ENCODE assay signal across 8 cellular contexts in genomic region chr1:12276225-12276624, GRCh38. TPM values are rescaled to one million over a fixed set of nuclear protein-coding genes. Genes with fewer than 3 reads are reported as not detected.
DNase-seq lines count a peak whose midpoint lies in the region; ATAC-seq and TF ChIP-seq lines count a peak whose summit lies in the region.

No MANE protein-coding gene starts in this region.

- peak; percentile 22 for DNase-seq in A673 (ENCODE audit: low spot score)
- no peak for DNase-seq in HFF-Myc (ENCODE audit: extremely low read depth, low read depth)
- peak; percentile 34 for DNase-seq in brain microvascular endothelial cell
- DNase-seq in MV-4-11 (lab: John Stamatoyannopoulos, UW) = no peak
- DNase-seq in activated T-helper 1 cell treated with anti-CD3 and anti-CD28 coated beads, Interleukin-12 subunit alpha, Interleukin-12 subunit beta, Interleukin-2, Interleukin-4 antibody, amounts not matched to agents 30 ng/mL and 10 ng/mL and 1 ng/mL, durations not matched to agents 14 hours and 24 hours and 36 hours (ENCODE audit: low spot score) = no peak
- no peak for DNase-seq in NCI-H1105 treated with DMSO at 0.1 percent for 48 hours (lab: John Stamatoyannopoulos, UW)

- H3K9ac ChIP-seq in liver (ENCODE audit: low read depth in 1 of 2, low read length in 2 of 2) = no peak overlapping the region

- H3K36me3 ChIP-seq in A673 (ENCODE audit: insufficient read depth, low read length, poor library complexity, severe bottlenecking) (peaks cover 37% of the 10 kb centered on the region), brain microvascular endothelial cell (replicated peaks) (peaks cover 61% of the 10 kb centered on the region), liver (ENCODE audit: control insufficient read depth in 4 of 4, insufficient read depth in 3 of 4, low read depth in 1 of 4, low read length in 3 of 4) (peaks cover 10 to 62% (median 53%) of the 10 kb centered on the region in 4 donors)

- no peak overlapping the region for H3K4me3 Mint-ChIP-seq in activated T-helper 1 cell treated with anti-CD3 and anti-CD28 coated beads, Interleukin-12 subunit alpha, Interleukin-12 subunit beta, Interleukin-2, Interleukin-4 antibody, amounts not matched to agents 30 ng/mL and 10 ng/mL and 1 ng/mL, durations not matched to agents 14 hours and 24 hours and 36 hours

- peaks cover 56% of the 10 kb centered on the region for H3K36me3 Mint-ChIP-seq in activated T-helper 1 cell treated with anti-CD3 and anti-CD28 coated beads, Interleukin-12 subunit alpha, Interleukin-12 subunit beta, Interleukin-2, Interleukin-4 antibody, amounts not matched to agents 30 ng/mL and 10 ng/mL and 1 ng/mL, durations not matched to agents 14 hours and 24 hours and 36 hours (ENCODE audit: low read depth)

- H3K4me1 Mint-ChIP-seq in activated T-helper 1 cell treated with anti-CD3 and anti-CD28 coated beads, Interleukin-12 subunit alpha, Interleukin-12 subunit beta, Interleukin-2, Interleukin-4 antibody, amounts not matched to agents 30 ng/mL and 10 ng/mL and 1 ng/mL, durations not matched to agents 14 hours and 24 hours and 36 hours (ENCODE audit: low read depth) = no peaks in the 10 kb centered on the region

- H3K4me1 ChIP-seq in A673 (ENCODE audit: insufficient read depth, low read length, poor library complexity, severe bottlenecking) = no peaks in the 10 kb centered on the region
- H3K4me1 ChIP-seq in liver (ENCODE audit: control insufficient read depth in 4 of 4, insufficient read depth in 4 of 4, low read length in 3 of 4) = no peaks in the 10 kb centered on the region

- no peak for ATAC-seq in GM19397 (IDR thresholded peaks at IDR 0.05; ENCODE audit: unreplicated experiment)

- in situ Hi-C loops in brain microvascular endothelial cell (cut with HindIII; ENCODE audit: low pct_ligation_motif_present, low sequenced_read_pairs) = loop anchor here (25.0 kb wide), 1 partner anchor 361 kb away; the partner anchor contains the start of gene AADACL4

- H3K27ac ChIP-seq in A673 (ENCODE audit: low read depth, low read length, poor library complexity, severe bottlenecking) (no peak overlapping the region), brain microvascular endothelial cell (no peak overlapping the region), liver (ENCODE audit: low read depth in 1 of 2, low read length in 2 of 2) (no peak overlapping the region)

- POLR2A ChIA-PET in A673 (lab: Charles Lee; ENCODE audit: low non-redundant PET) = no interaction called here

- H3K27me3 ChIP-seq in A673 (replicated peaks; ENCODE audit: insufficient read depth, low read depth, low read length, poor library complexity) (no peaks in the 10 kb centered on the region), brain microvascular endothelial cell (replicated peaks) (no peaks in the 10 kb centered on the region), liver (ENCODE audit: control insufficient read depth in 4 of 4, insufficient read depth in 4 of 4, low read length in 3 of 4) (no peaks in the 10 kb centered on the region)

- no peaks in the 10 kb centered on the region for H3K9me3 Mint-ChIP-seq in activated T-helper 1 cell treated with anti-CD3 and anti-CD28 coated beads, Interleukin-12 subunit alpha, Interleukin-12 subunit beta, Interleukin-2, Interleukin-4 antibody, amounts not matched to agents 30 ng/mL and 10 ng/mL and 1 ng/mL, durations not matched to agents 14 hours and 24 hours and 36 hours

- H3K9me3 ChIP-seq in A673 (ENCODE audit: low read depth, low read length, poor library complexity, severe bottlenecking) = no peaks in the 10 kb centered on the region
- H3K9me3 ChIP-seq in liver (ENCODE audit: control insufficient read depth in 4 of 4, low read length in 3 of 4) = no peaks in the 10 kb centered on the region

- H3K27me3 Mint-ChIP-seq in activated T-helper 1 cell treated with anti-CD3 and anti-CD28 coated beads, Interleukin-12 subunit alpha, Interleukin-12 subunit beta, Interleukin-2, Interleukin-4 antibody, amounts not matched to agents 30 ng/mL and 10 ng/mL and 1 ng/mL, durations not matched to agents 14 hours and 24 hours and 36 hours (ENCODE audit: insufficient read depth) = no peaks in the 10 kb centered on the region

- no TSS peak for BruUV-seq in A673 (replicated peaks; lab: Mats Ljungman, UMichigan)

- intact Hi-C loops in A673 (cut with micrococcal nuclease; ENCODE audit: unreplicated experiment) = loop anchor here (10.0 kb wide), 1 partner anchor 339 kb away; the partner anchor contains the start of gene DHRS3
- intact Hi-C loops in activated T-helper 1 cell treated with anti-CD3 and anti-CD28 coated beads, Interleukin-12 subunit alpha, Interleukin-12 subunit beta, Interleukin-2, Interleukin-4 antibody, amounts not matched to agents 30 ng/mL and 10 ng/mL and 1 ng/mL, durations not matched to agents 14 hours and 24 hours and 36 hours (cut with micrococcal nuclease) = no loop called here

- WGBS in liver = 77% methylated on average over 7 of the region's 7 CpGs

- H3K4me3 ChIP-seq in A673 (ENCODE audit: low read depth, low read length, poor library complexity, severe bottlenecking) (no peak overlapping the region), HFF-Myc (replicated peaks; ENCODE audit: low read depth, low read length) (no peak overlapping the region), brain microvascular endothelial cell (ENCODE audit: low read depth, low read length) (no peak overlapping the region), liver (ENCODE audit: low read depth in 1 of 3, low read length in 3 of 3) (no peak overlapping the region)

- TF ChIP-seq RAD21 in liver (IDR thresholded peaks at IDR 0.05) = peak; percentile 51 to 70

- H3K27ac Mint-ChIP-seq in activated T-helper 1 cell treated with anti-CD3 and anti-CD28 coated beads, Interleukin-12 subunit alpha, Interleukin-12 subunit beta, Interleukin-2, Interleukin-4 antibody, amounts not matched to agents 30 ng/mL and 10 ng/mL and 1 ng/mL, durations not matched to agents 14 hours and 24 hours and 36 hours = no peak overlapping the region

- TF ChIP-seq CTCF in A673 (conservative IDR thresholded peaks at IDR 0.05; ENCODE audit: low read depth, low read length) (peak; percentile 31; the same call in 1 of the 2 replicates), HFF-Myc (IDR thresholded peaks at IDR 0.05; ENCODE audit: low read depth, low read length, missing control alignments) (peak; percentile 34), brain microvascular endothelial cell (IDR thresholded peaks at IDR 0.05; ENCODE audit: low read depth, low read length, missing control alignments) (peak; percentile 69), liver (IDR thresholded peaks at IDR 0.05; ENCODE audit: low read depth, low read length, missing input control) (peak; percentile 44)

- CTCF ChIA-PET in A673 (lab: Charles Lee) = interaction anchor here (1.5 kb wide), 1 partner anchor 343 kb away, joined by 4 read pairs; no protein-coding TSS in a partner anchor

TF ChIP-seq in liver, 16 proteins besides CTCF, POLR2A, EP300 and RAD21 (continues in another document):
- no peak for TF ChIP-seq GABPA (IDR thresholded peaks at IDR 0.05 in 1 of 2, conservative IDR thresholded peaks at IDR 0.05 in 1 of 2)
- TF ChIP-seq TAF1 (conservative IDR thresholded peaks at IDR 0.05) = no peak
- TF ChIP-seq, protein P1, sequence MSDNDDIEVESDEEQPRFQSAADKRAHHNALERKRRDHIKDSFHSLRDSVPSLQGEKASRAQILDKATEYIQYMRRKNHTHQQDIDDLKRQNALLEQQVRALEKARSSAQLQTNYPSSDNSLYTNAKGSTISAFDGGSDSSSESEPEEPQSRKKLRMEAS (IDR thresholded peaks at IDR 0.05) = no peak
- TF ChIP-seq, protein P2, sequence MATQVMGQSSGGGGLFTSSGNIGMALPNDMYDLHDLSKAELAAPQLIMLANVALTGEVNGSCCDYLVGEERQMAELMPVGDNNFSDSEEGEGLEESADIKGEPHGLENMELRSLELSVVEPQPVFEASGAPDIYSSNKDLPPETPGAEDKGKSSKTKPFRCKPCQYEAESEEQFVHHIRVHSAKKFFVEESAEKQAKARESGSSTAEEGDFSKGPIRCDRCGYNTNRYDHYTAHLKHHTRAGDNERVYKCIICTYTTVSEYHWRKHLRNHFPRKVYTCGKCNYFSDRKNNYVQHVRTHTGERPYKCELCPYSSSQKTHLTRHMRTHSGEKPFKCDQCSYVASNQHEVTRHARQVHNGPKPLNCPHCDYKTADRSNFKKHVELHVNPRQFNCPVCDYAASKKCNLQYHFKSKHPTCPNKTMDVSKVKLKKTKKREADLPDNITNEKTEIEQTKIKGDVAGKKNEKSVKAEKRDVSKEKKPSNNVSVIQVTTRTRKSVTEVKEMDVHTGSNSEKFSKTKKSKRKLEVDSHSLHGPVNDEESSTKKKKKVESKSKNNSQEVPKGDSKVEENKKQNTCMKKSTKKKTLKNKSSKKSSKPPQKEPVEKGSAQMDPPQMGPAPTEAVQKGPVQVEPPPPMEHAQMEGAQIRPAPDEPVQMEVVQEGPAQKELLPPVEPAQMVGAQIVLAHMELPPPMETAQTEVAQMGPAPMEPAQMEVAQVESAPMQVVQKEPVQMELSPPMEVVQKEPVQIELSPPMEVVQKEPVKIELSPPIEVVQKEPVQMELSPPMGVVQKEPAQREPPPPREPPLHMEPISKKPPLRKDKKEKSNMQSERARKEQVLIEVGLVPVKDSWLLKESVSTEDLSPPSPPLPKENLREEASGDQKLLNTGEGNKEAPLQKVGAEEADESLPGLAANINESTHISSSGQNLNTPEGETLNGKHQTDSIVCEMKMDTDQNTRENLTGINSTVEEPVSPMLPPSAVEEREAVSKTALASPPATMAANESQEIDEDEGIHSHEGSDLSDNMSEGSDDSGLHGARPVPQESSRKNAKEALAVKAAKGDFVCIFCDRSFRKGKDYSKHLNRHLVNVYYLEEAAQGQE (IDR thresholded peaks at IDR 0.05) = no peak
- TF ChIP-seq YY1 (IDR thresholded peaks at IDR 0.05) = no peak
- TF ChIP-seq, protein P3, sequence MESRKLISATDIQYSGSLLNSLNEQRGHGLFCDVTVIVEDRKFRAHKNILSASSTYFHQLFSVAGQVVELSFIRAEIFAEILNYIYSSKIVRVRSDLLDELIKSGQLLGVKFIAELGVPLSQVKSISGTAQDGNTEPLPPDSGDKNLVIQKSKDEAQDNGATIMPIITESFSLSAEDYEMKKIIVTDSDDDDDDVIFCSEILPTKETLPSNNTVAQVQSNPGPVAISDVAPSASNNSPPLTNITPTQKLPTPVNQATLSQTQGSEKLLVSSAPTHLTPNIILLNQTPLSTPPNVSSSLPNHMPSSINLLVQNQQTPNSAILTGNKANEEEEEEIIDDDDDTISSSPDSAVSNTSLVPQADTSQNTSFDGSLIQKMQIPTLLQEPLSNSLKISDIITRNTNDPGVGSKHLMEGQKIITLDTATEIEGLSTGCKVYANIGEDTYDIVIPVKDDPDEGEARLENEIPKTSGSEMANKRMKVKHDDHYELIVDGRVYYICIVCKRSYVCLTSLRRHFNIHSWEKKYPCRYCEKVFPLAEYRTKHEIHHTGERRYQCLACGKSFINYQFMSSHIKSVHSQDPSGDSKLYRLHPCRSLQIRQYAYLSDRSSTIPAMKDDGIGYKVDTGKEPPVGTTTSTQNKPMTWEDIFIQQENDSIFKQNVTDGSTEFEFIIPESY (IDR thresholded peaks at IDR 0.05) = no peak

RNA-seq across cellular contexts. Expression of gene VPS13D, which starts 46.4 kb away (rescaled TPM):
- total RNA-seq in A673 (2021) = 26.0 and 32.5 TPM in 2 replicates
- total RNA-seq in liver = 10 to 100 TPM; 14.5 to 68.3 TPM
- polyA plus RNA-seq in liver = 10 to 100 TPM; 10.2 to 10.7 TPM
- total RNA-seq in activated T-helper 1 cell treated with anti-CD3 and anti-CD28 coated beads, Interleukin-12 subunit alpha, Interleukin-12 subunit beta, Interleukin-2, Interleukin-4 antibody, amounts not matched to agents 30 ng/mL and 10 ng/mL and 1 ng/mL, durations not matched to agents 14 hours and 24 hours and 36 hours = 33.6 and 35.7 TPM in 2 replicates

Comparison
In these comparisons a context has a peak if more than half of its experiments do, and no peak if none do; other contexts are left out.
1. DNase-seq: peak in A673 (single experiment) and brain microvascular endothelial cell (single experiment); none in HFF-Myc (single experiment), MV-4-11 (single experiment), activated T-helper 1 cell treated with anti-CD3 and anti-CD28 coated beads, Interleukin-12 subunit alpha, Interleukin-12 subunit beta, Interleukin-2, Interleukin-4 antibody, amounts not matched to agents 30 ng/mL and 10 ng/mL and 1 ng/mL, durations not matched to agents 14 hours and 24 hours and 36 hours (single experiment) and NCI-H1105 treated with DMSO at 0.1 percent for 48 hours (single experiment).
2. Peak in every context shown above with its lines, with median percentiles within 50 percentile points of each other: CTCF ChIP-seq.